ENCODE assay signal across 23 cellular contexts in genomic region chr2:194826241-194826640, GRCh38.
DNase-seq lines count a peak whose midpoint lies in the region; ATAC-seq and TF ChIP-seq lines count a peak whose summit lies in the region.
"Had no signal": no experiment of that assay in that cellular context is flagged by ENCODE, and none has a peak within 500 bp of the region (broad histone marks: within the 10 kb centered on the region; RNA-seq: fewer than 3 reads in every experiment).

No MANE protein-coding gene starts in this region.

- H4K8ac ChIP-seq in mesendoderm (ENCODE audit: low read depth, low read length) = no peak overlapping the region

- H3K36me3 ChIP-seq in mammary epithelial cell (ENCODE audit: insufficient read depth, low read length) (no peaks in the 10 kb centered on the region), breast epithelium (no peaks in the 10 kb centered on the region), mesendoderm (ENCODE audit: control insufficient read depth, insufficient read depth, low read length) (no peaks in the 10 kb centered on the region)
- H3K36me3 ChIP-seq in CD4-positive, alpha-beta memory T cell (ENCODE audit: insufficient read depth, low read length) = no peaks in the 10 kb centered on the region
- H3K36me3 ChIP-seq: left lung, sigmoid colon, transverse colon had no signal

- no peak overlapping the region for H2AK5ac ChIP-seq in mesendoderm (ENCODE audit: low read length)

- no peaks in the 10 kb centered on the region for H3K27me3 Mint-ChIP-seq in CD4-positive, alpha-beta memory T cell
- H3K27me3 Mint-ChIP-seq: activated B cell treated with CpG ODN at 0.5 μM for 24 hours had no signal

- peaks cover 9% of the 10 kb centered on the region for H3K4me1 ChIP-seq in mammary epithelial cell (ENCODE audit: insufficient read depth, low read length)
- no peaks in the 10 kb centered on the region for H3K4me1 ChIP-seq in breast epithelium
- H3K4me1 ChIP-seq in mesendoderm (ENCODE audit: control insufficient read depth, low read depth, low read length) = no peaks in the 10 kb centered on the region
- no peaks in the 10 kb centered on the region for H3K4me1 ChIP-seq in CD4-positive, alpha-beta memory T cell (ENCODE audit: insufficient read depth, low read length)
- H3K4me1 ChIP-seq: left lung, sigmoid colon, transverse colon had no signal

- no peak overlapping the region for H3K4me2 ChIP-seq in mammary epithelial cell (ENCODE audit: insufficient read depth, low read depth, low read length)
- no peak overlapping the region for H3K4me2 ChIP-seq in mesendoderm (ENCODE audit: low read length)

- H3K4me3 ChIP-seq in mammary epithelial cell (replicated peaks in 1 of 3; ENCODE audit: insufficient read depth in 1 of 3, low read depth in 2 of 3, low read length in 3 of 3) (no peak overlapping the region), breast epithelium (no peak overlapping the region), choroid plexus epithelial cell (ENCODE audit: low read depth, low read length) (no peak overlapping the region), mesendoderm (ENCODE audit: low read length) (no peak overlapping the region)
- no peak overlapping the region for H3K4me3 ChIP-seq in CD4-positive, alpha-beta memory T cell (ENCODE audit: low read length in 2 of 2)
- H3K4me3 ChIP-seq: left lung, sigmoid colon, transverse colon had no signal

- H3K79me2 ChIP-seq in mammary epithelial cell (ENCODE audit: insufficient read depth, low read length) = no peaks in the 10 kb centered on the region
- H3K79me2 ChIP-seq in mesendoderm (ENCODE audit: control insufficient read depth, insufficient read depth, low read length) = no peaks in the 10 kb centered on the region

- CTCF ChIA-PET in mammary epithelial cell (lab: Charles Lee; ENCODE audit: low non-redundant PET) = no interaction called here
- CTCF ChIA-PET in CD4-positive, alpha-beta memory T cell (lab: Charles Lee; ENCODE audit: partially characterized antibody) = no interaction called here

- H3K56ac ChIP-seq in mesendoderm (ENCODE audit: low read length) = no peak overlapping the region

- peaks cover 0 to 2% (median 0%) of the 10 kb centered on the region in 8 donors for H3K9me3 Mint-ChIP-seq in CD4-positive, alpha-beta memory T cell
- H3K9me3 Mint-ChIP-seq: activated B cell treated with CpG ODN at 0.5 μM for 24 hours had no signal

- no peaks in the 10 kb centered on the region for H4K20me1 ChIP-seq in mammary epithelial cell (ENCODE audit: insufficient read depth, low read length)

- POLR2A ChIA-PET in CD4-positive, alpha-beta memory T cell (lab: Charles Lee; ENCODE audit: partially characterized antibody) = no interaction called here

- H3K18ac ChIP-seq in mesendoderm (ENCODE audit: low read length) = no peak overlapping the region

- H2AFZ ChIP-seq in mammary epithelial cell (ENCODE audit: low read depth, low read length) = peak overlapping the region; percentile 64

- H2BK5ac ChIP-seq in mesendoderm (ENCODE audit: low read length) = no peak overlapping the region

- no peaks in the 10 kb centered on the region for H3K36me3 Mint-ChIP-seq in CD4-positive, alpha-beta memory T cell

- no peaks in the 10 kb centered on the region for H3K4me1 Mint-ChIP-seq in CD4-positive, alpha-beta memory T cell
- H3K4me1 Mint-ChIP-seq: activated B cell treated with CpG ODN at 0.5 μM for 24 hours had no signal

- H3K9me3 ChIP-seq in mammary epithelial cell (replicated peaks; ENCODE audit: insufficient read depth, low read length) (no peaks in the 10 kb centered on the region), breast epithelium (no peaks in the 10 kb centered on the region)
- H3K9me3 ChIP-seq in CD4-positive, alpha-beta memory T cell (ENCODE audit: control insufficient read depth in 1 of 2, low read length in 2 of 2) = no peaks in the 10 kb centered on the region
- H3K9me3 ChIP-seq: left lung, sigmoid colon, transverse colon had no signal

- no peak for TF ChIP-seq POLR2A in breast epithelium (IDR thresholded peaks at IDR 0.05)

- TF ChIP-seq CTCF in mammary epithelial cell (conservative IDR thresholded peaks at IDR 0.05 in 1 of 2, IDR thresholded peaks at IDR 0.05 in 1 of 2; ENCODE audit: extremely low read depth in 1 of 2, insufficient read depth in 1 of 2, low read depth in 1 of 2, low read length in 2 of 2) (no peak), breast epithelium (IDR thresholded peaks at IDR 0.05) (no peak), choroid plexus epithelial cell (conservative IDR thresholded peaks at IDR 0.05; ENCODE audit: low read depth, low read length) (no peak)

- BruUV-seq in mammary epithelial cell (replicated peaks; lab: Mats Ljungman, UMichigan) = no TSS peak

- H3K23ac ChIP-seq in mesendoderm (ENCODE audit: low read length) = no peak overlapping the region

- ATAC-seq in HG03469 (IDR thresholded peaks at IDR 0.05; ENCODE audit: unreplicated experiment) = no peak
- ATAC-seq: left lung had no signal

- H3K79me1 ChIP-seq in mesendoderm (ENCODE audit: low read length) = no peaks in the 10 kb centered on the region

- H3K27me3 ChIP-seq in mammary epithelial cell (ENCODE audit: insufficient read depth, low read length) (no peaks in the 10 kb centered on the region), breast epithelium (no peaks in the 10 kb centered on the region), mesendoderm (ENCODE audit: insufficient read depth, low read length, poor library complexity) (no peaks in the 10 kb centered on the region)
- peaks cover 3% of the 10 kb centered on the region for H3K27me3 ChIP-seq in CD4-positive, alpha-beta memory T cell (ENCODE audit: insufficient read depth, low read length)
- H3K27me3 ChIP-seq: left lung, sigmoid colon, transverse colon had no signal

- H3K27ac ChIP-seq in mammary epithelial cell (ENCODE audit: insufficient read depth, low read depth, low read length) (no peak overlapping the region), breast epithelium (no peak overlapping the region), mesendoderm (ENCODE audit: low read depth, low read length) (no peak overlapping the region)
- no peak overlapping the region for H3K27ac ChIP-seq in CD4-positive, alpha-beta memory T cell (ENCODE audit: low read depth, low read length)
- H3K27ac ChIP-seq: 22Rv1, left lung, sigmoid colon, transverse colon had no signal

- no peak overlapping the region for H3K4me3 Mint-ChIP-seq in CD4-positive, alpha-beta memory T cell
- H3K4me3 Mint-ChIP-seq: activated B cell treated with CpG ODN at 0.5 μM for 24 hours had no signal

- dilution Hi-C loops in mammary epithelial cell (cut with HindIII; ENCODE audit: low sequenced_read_pairs) = no loop called here

- DNase-seq in mammary epithelial cell (peak; percentile 20), breast epithelium (ENCODE audit: low spot score in 2 of 2) (no peak), choroid plexus epithelial cell (ENCODE audit: low read depth) (peak; percentile 50), mesendoderm (peak; percentile 32), NCI-H2029 treated with DMSO at 0.1 percent for 48 hours (lab: John Stamatoyannopoulos, UW) (no peak)
- no peak for DNase-seq in activated CD4-positive, CD25-positive, alpha-beta regulatory T cell treated with anti-CD3 and anti-CD28 coated beads, Interleukin-2, amount 50 U/mL, for 72 hours
- no peak for DNase-seq in CD4-positive, alpha-beta memory T cell
- DNase-seq: activated B cell treated with CpG ODN at 0.5 μM for 24 hours; activated CD4-positive, alpha-beta T cell treated with anti-CD3 and anti-CD28 coated beads, Interleukin-2, amount 50 U/mL, for 4 hours; activated naive CD4-positive, alpha-beta T cell treated with anti-CD3 and anti-CD28 coated beads, Interleukin-2, amount 50 U/mL, for 16 hours; anterior cingulate cortex; cerebellar nuclear complex; IMR-90; left lung; NCI-H1092 treated with DMSO at 0.1 percent for 48 hours; NCI-H1930; NCI-H2227 treated with DMSO at 0.1 percent for 48 hours; NCI-H748 treated with DMSO at 0.1 percent for 48 hours; sigmoid colon; stimulated activated CD8-positive, alpha-beta memory T cell treated with anti-CD3 and anti-CD28 coated beads, Interleukin-4, amount 100 ng/mL, for 48 hours; transverse colon had no signal

- H2BK15ac ChIP-seq in mesendoderm (replicated peaks; ENCODE audit: low read depth) = no peak overlapping the region

- no peak overlapping the region for H4K5ac ChIP-seq in mesendoderm (ENCODE audit: low read length)

- in situ Hi-C loops in mammary epithelial cell (cut with MboI; ENCODE audit: low sequenced_read_pairs in 2 of 2) = no loop called here

- intact Hi-C loops in mammary epithelial cell (cut with micrococcal nuclease) (no loop called here), breast epithelium (cut with DNase I; ENCODE audit: low total_unique reads) (no loop called here)
- intact Hi-C loops in CD4-positive, alpha-beta memory T cell (cut with micrococcal nuclease) = no loop called here

- no peak overlapping the region for H2BK120ac ChIP-seq in mesendoderm (ENCODE audit: low read depth, low read length)

- H3K27ac Mint-ChIP-seq in CD4-positive, alpha-beta memory T cell = no peak overlapping the region
- H3K27ac Mint-ChIP-seq: activated B cell treated with CpG ODN at 0.5 μM for 24 hours had no signal

- no peak overlapping the region for H3K9ac ChIP-seq in mammary epithelial cell (ENCODE audit: insufficient read depth, low read length)
- no peak overlapping the region for H3K9ac ChIP-seq in mesendoderm (ENCODE audit: low read length)

- H3K4ac ChIP-seq in mesendoderm (ENCODE audit: low read depth, low read length) = no peak overlapping the region

Comparison
In these comparisons a context has a peak if more than half of its experiments do, and no peak if none do; other contexts are left out.
1. DNase-seq: peak in mammary epithelial cell (single experiment), choroid plexus epithelial cell (single experiment) and mesendoderm (single experiment); none in breast epithelium (0 of 2), activated CD4-positive, CD25-positive, alpha-beta regulatory T cell treated with anti-CD3 and anti-CD28 coated beads, Interleukin-2, amount 50 U/mL, for 72 hours (single experiment), NCI-H2029 treated with DMSO at 0.1 percent for 48 hours (single experiment) and CD4-positive, alpha-beta memory T cell (0 of 5).